In the genomic region with DNA sequence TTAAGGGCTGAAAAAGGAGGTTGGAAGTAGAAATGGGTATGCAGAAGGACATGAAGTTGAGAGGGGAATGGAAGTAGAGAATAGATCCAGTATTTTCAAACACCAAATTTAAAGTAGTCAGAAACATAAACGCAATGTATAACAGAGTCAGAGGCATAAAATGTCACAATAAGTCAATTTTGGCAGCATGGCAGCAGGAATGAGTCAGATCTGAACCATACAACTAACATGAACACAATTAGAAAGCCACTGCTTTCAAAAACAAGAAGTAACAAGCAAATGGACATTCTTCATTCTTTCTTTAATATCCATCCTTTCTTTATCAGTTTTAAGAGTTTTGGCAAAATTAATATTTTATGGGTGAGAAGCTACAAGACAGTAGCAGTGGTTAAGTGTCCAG, we compare ENCODE assay signal across 9 cellular contexts. TPM values are rescaled to one million over a fixed set of nuclear protein-coding genes. Genes with fewer than 3 reads are reported as not detected.
DNase-seq lines count a peak whose midpoint lies in the region; ATAC-seq and TF ChIP-seq lines count a peak whose summit lies in the region.
"Had no signal": no experiment of that assay in that cellular context is flagged by ENCODE, and none has a peak within 500 bp of the region (broad histone marks: within the 10 kb centered on the region; RNA-seq: fewer than 3 reads in every experiment).

No MANE protein-coding gene starts in this region.

- TF ChIP-seq CTCF in activated B cell treated with CpG ODN at 0.5 μM for 24 hours (IDR thresholded peaks at IDR 0.05) = no peak

- no peak for DNase-seq in CD4-positive, alpha-beta memory T cell
- DNase-seq in activated B cell treated with CpG ODN at 0.5 μM for 24 hours = no peak
- no peak for DNase-seq in immature natural killer cell
- DNase-seq in stimulated activated CD4-positive, alpha-beta T cell treated with anti-CD3 and anti-CD28 coated beads, Interleukin-2, amount 100 ng/mL, for 48 hours = no peak
- no peak for DNase-seq in NCI-H1092 (lab: John Stamatoyannopoulos, UW)
- DNase-seq: effector memory CD4-positive, alpha-beta T cell had no signal

- peaks cover 52 to 74% (median 63%) of the 10 kb centered on the region in 4 donors for H3K4me1 Mint-ChIP-seq in CD4-positive, alpha-beta memory T cell
- H3K4me1 Mint-ChIP-seq in activated B cell treated with CpG ODN at 0.5 μM for 24 hours = peaks cover 52% of the 10 kb centered on the region
- H3K4me1 Mint-ChIP-seq in immature natural killer cell = peaks cover 64 to 89% of the 10 kb centered on the region in 2 donors

- H3K36me3 Mint-ChIP-seq in CD4-positive, alpha-beta memory T cell = peaks cover 9 to 39% of the 10 kb centered on the region in 2 donors
- H3K36me3 Mint-ChIP-seq in activated B cell treated with CpG ODN at 0.5 μM for 24 hours (ENCODE audit: low read depth) (peaks cover 55% of the 10 kb centered on the region), immature natural killer cell (peaks cover 0 to 4% (median 3%) of the 10 kb centered on the region in 3 donors)

- H3K36me3 ChIP-seq in CD4-positive, alpha-beta memory T cell (ENCODE audit: insufficient read depth, low read length) = no peaks in the 10 kb centered on the region

- no peaks in the 10 kb centered on the region for H3K9me3 Mint-ChIP-seq in CD4-positive, alpha-beta memory T cell
- no peaks in the 10 kb centered on the region for H3K9me3 Mint-ChIP-seq in activated B cell treated with CpG ODN at 0.5 μM for 24 hours
- H3K9me3 Mint-ChIP-seq in immature natural killer cell = no peaks in the 10 kb centered on the region

- CTCF ChIA-PET in CD4-positive, alpha-beta memory T cell (lab: Charles Lee; ENCODE audit: partially characterized antibody) = interaction anchor here (0.6 to 3.6 kb wide), 5 partner anchors 9 to 21 kb away, joined by 3 to 23 read pairs (median 4); no protein-coding TSS in a partner anchor
- CTCF ChIA-PET in activated B cell treated with CpG ODN at 0.5 μM for 24 hours (lab: Charles Lee) = no interaction called here

- H3K4me3 Mint-ChIP-seq in CD4-positive, alpha-beta memory T cell = peak overlapping the region; percentile 27 to 99 (median 98)
- H3K4me3 Mint-ChIP-seq in activated B cell treated with CpG ODN at 0.5 μM for 24 hours (peak overlapping the region; percentile 97), immature natural killer cell (peak overlapping the region; percentile 12 to 97 (median 54))

- H3K4me1 ChIP-seq in CD4-positive, alpha-beta memory T cell (ENCODE audit: insufficient read depth, low read length) = peaks cover 71% of the 10 kb centered on the region

- H3K27ac Mint-ChIP-seq in CD4-positive, alpha-beta memory T cell = peak overlapping the region; percentile 1 to 88 (median 75)
- peak overlapping the region; percentile 37 for H3K27ac Mint-ChIP-seq in activated B cell treated with CpG ODN at 0.5 μM for 24 hours
- peak overlapping the region in 5 of 6 donors; percentile 12 to 94 (median 28) for H3K27ac Mint-ChIP-seq in immature natural killer cell

- no peaks in the 10 kb centered on the region for H3K27me3 ChIP-seq in CD4-positive, alpha-beta memory T cell (ENCODE audit: insufficient read depth, low read length)

- H3K4me3 ChIP-seq in CD4-positive, alpha-beta memory T cell (ENCODE audit: low read length in 2 of 2) = no peak overlapping the region

- H3K9me3 ChIP-seq in CD4-positive, alpha-beta memory T cell (ENCODE audit: control insufficient read depth in 1 of 2, low read length in 2 of 2) = no peaks in the 10 kb centered on the region

- no peak overlapping the region for H3K27ac ChIP-seq in CD4-positive, alpha-beta memory T cell (ENCODE audit: low read depth, low read length)

- intact Hi-C loops in CD4-positive, alpha-beta memory T cell (cut with micrococcal nuclease) = loop anchor here (10.0 kb wide), 1 partner anchor 1886 kb away; a partner anchor contains a TSS
- intact Hi-C loops in activated B cell treated with CpG ODN at 0.5 μM for 24 hours (cut with micrococcal nuclease) = loop anchor here (5.0 kb wide), 1 partner anchor 1883 kb away; a partner anchor contains a TSS

- ATAC-seq in HG03439 (IDR thresholded peaks at IDR 0.05; ENCODE audit: unreplicated experiment) (peak; percentile 21), activated B cell treated with CpG ODN at 0.5 μM for 24 hours (ENCODE audit: low read depth) (no peak), HG03108 (IDR thresholded peaks at IDR 0.05; ENCODE audit: unreplicated experiment) (no peak), GM21367 (IDR thresholded peaks at IDR 0.05; ENCODE audit: unreplicated experiment) (no peak)

- POLR2A ChIA-PET in CD4-positive, alpha-beta memory T cell (lab: Charles Lee; ENCODE audit: partially characterized antibody) = no interaction called here
- POLR2A ChIA-PET in activated B cell treated with CpG ODN at 0.5 μM for 24 hours (lab: Charles Lee) = no interaction called here

- no peaks in the 10 kb centered on the region for H3K27me3 Mint-ChIP-seq in CD4-positive, alpha-beta memory T cell
- H3K27me3 Mint-ChIP-seq in activated B cell treated with CpG ODN at 0.5 μM for 24 hours = no peaks in the 10 kb centered on the region
- peaks cover 8 to 18% (median 9%) of the 10 kb centered on the region in 3 donors for H3K27me3 Mint-ChIP-seq in immature natural killer cell (ENCODE audit: low read depth in 3 of 3)

RNA-seq across cellular contexts. Expression of a gene that starts 2.5 kb away (rescaled TPM):
- total RNA-seq in CD4-positive, alpha-beta memory T cell = 10 to 100 TPM; 70.2 to 78.4 TPM
- 10 to 100 TPM; 22.2 to 47.7 TPM for polyA plus RNA-seq in CD4-positive, alpha-beta memory T cell
- 61.2 and 63.4 TPM in 2 replicates for total RNA-seq in activated B cell treated with CpG ODN at 0.5 μM for 24 hours
- polyA plus RNA-seq in immature natural killer cell = 10 to 100 TPM in 2 of 3 donors, 1 to 10 TPM in 1; 9.8 to 30.9 (median 10.2) TPM
